24 cellular contexts compared by ENCODE assay signal in the genomic region with DNA sequence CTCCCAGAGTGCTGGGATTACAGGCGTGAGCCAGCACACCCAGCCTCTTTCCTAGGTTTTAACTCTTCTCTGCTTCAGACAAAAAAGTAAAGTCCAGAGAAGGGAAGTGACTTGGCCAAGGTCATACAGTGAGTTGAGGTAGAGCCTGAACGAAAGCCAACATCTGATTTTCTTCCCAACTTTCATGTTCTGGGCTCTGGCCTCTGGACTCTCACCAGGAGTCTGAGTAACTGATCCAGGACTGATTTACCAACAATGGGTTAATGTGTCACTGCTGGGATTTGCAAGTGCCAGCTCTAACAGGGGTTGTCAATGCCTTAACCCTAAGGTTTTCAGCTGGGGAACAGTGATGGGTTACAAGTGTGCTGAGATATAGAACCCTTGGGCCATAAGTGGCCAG.
"Had no signal": no experiment of that assay in that cellular context is flagged by ENCODE, and none has a peak within 500 bp of the region (broad histone marks: within the 10 kb centered on the region; RNA-seq: fewer than 3 reads in every experiment).

No MANE protein-coding gene starts in this region.

- H3K27me3 Mint-ChIP-seq: activated CD4-positive, alpha-beta memory T cell treated with anti-CD3 and anti-CD28 coated beads for 36 hours had no signal

- H3K4me2 ChIP-seq: SK-N-SH had no signal

- H3K9me3 ChIP-seq: adrenal gland, MG63, Peyer's patch, SJCRH30, SK-N-SH had no signal

- H3K36me3 ChIP-seq: adrenal gland, MG63, Peyer's patch, SJCRH30 had no signal

- H3K27ac ChIP-seq: RWPE1, SJCRH30 had no signal

- H3K27me3 ChIP-seq: adrenal gland, MG63, Peyer's patch, SJCRH30 had no signal

- H3K9me3 Mint-ChIP-seq: activated CD4-positive, alpha-beta memory T cell treated with anti-CD3 and anti-CD28 coated beads for 36 hours; activated CD4-positive, alpha-beta T cell treated with anti-CD3 and anti-CD28 coated beads, Interleukin-2, amount 10 ng/mL, durations not matched to agents 7 days and 5 days; activated naive CD8-positive, alpha-beta T cell treated with anti-CD3 and anti-CD28 coated beads, Interleukin-2, amount 10 ng/mL, durations not matched to agents 7 days and 5 days had no signal

- H3K4me3 ChIP-seq: adrenal gland, MG63, Peyer's patch, SJCRH30 had no signal

- H3K4me1 ChIP-seq: SJCRH30 had no signal

- H3K9me2 ChIP-seq: SK-N-SH had no signal

- H3K4me1 Mint-ChIP-seq: activated CD4-positive, alpha-beta T cell treated with anti-CD3 and anti-CD28 coated beads, Interleukin-2, amount 10 ng/mL, durations not matched to agents 7 days and 5 days; activated naive CD8-positive, alpha-beta T cell treated with anti-CD3 and anti-CD28 coated beads, Interleukin-2, amount 10 ng/mL, durations not matched to agents 7 days and 5 days had no signal

- H3K27ac Mint-ChIP-seq: activated CD4-positive, alpha-beta memory T cell treated with anti-CD3 and anti-CD28 coated beads for 36 hours; activated CD4-positive, alpha-beta T cell treated with anti-CD3 and anti-CD28 coated beads, Interleukin-2, amount 10 ng/mL, durations not matched to agents 7 days and 5 days; activated naive CD8-positive, alpha-beta T cell treated with anti-CD3 and anti-CD28 coated beads, Interleukin-2, amount 10 ng/mL, durations not matched to agents 7 days and 5 days had no signal

- H3K4me3 Mint-ChIP-seq: activated CD4-positive, alpha-beta memory T cell treated with anti-CD3 and anti-CD28 coated beads for 36 hours; activated CD4-positive, alpha-beta T cell treated with anti-CD3 and anti-CD28 coated beads, Interleukin-2, amount 10 ng/mL, durations not matched to agents 7 days and 5 days; activated naive CD8-positive, alpha-beta T cell treated with anti-CD3 and anti-CD28 coated beads, Interleukin-2, amount 10 ng/mL, durations not matched to agents 7 days and 5 days had no signal

- DNase-seq: activated CD4-positive, alpha-beta memory T cell treated with anti-CD3 and anti-CD28 coated beads for 36 hours; activated CD4-positive, alpha-beta T cell treated with anti-CD3 and anti-CD28 coated beads, Interleukin-2, amount 10 ng/mL, durations not matched to agents 7 days and 5 days; activated CD4-positive, CD25-positive, alpha-beta regulatory T cell; activated naive CD4-positive, alpha-beta T cell treated with anti-CD3 and anti-CD28 coated beads, Interleukin-2, amount 50 U/mL, for 16 hours; activated naive CD8-positive, alpha-beta T cell treated with anti-CD3 and anti-CD28 coated beads, Interleukin-2, amount 10 ng/mL, durations not matched to agents 7 days and 5 days; activated T-cell treated with anti-CD3 and anti-CD28 coated beads for 4 hours; activated T-cell treated with anti-CD3 and anti-CD28 coated beads, Interleukin-2, amount 50 U/mL, for 48 hours; adrenal gland; aorta; central memory CD4-positive, alpha-beta T cell; MG63; MV-4-11; NCI-H1092 treated with DMSO at 0.1 percent for 48 hours; NCI-H1417 treated with DMSO at 0.1 percent for 48 hours; NCI-H1694; NCI-H2029 treated with DMSO at 0.1 percent for 48 hours; NCI-H510A treated with DMSO at 0.1 percent for 48 hours; NK-92 treated with Interleukin-12 subunit alpha and Interleukin-12 subunit beta, amount 100 ng/mL, for 24 hours; Peyer's patch; Right ventricle myocardium superior; SJCRH30; SK-N-SH; T-helper 1 cell had no signal

- H3K36me3 Mint-ChIP-seq: activated CD4-positive, alpha-beta memory T cell treated with anti-CD3 and anti-CD28 coated beads for 36 hours; activated naive CD8-positive, alpha-beta T cell treated with anti-CD3 and anti-CD28 coated beads, Interleukin-2, amount 10 ng/mL, durations not matched to agents 7 days and 5 days had no signal
